In genomic region chr6:3258720-3259490, GRCh38 we compare ENCODE assay signal across 1 cellular context.
A peak's percentile ranks its signal among the peaks of the same experiment; 100 is the strongest.
TF ChIP-seq lines count a peak whose summit lies in the region.

A gene with protein sequence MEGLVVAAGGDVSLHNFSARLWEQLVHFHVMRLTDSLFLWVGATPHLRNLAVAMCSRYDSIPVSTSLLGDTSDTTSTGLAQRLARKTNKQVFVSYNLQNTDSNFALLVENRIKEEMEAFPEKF (plus strand): TSS chr6:3258947. CDS start chr6:3259023, 76 bp downstream.

TF ChIP-seq in HepG2, 621 proteins besides CTCF, POLR2A, EP300 and RAD21 (continued from another document and continues in another):
- TF ChIP-seq TSC22D2 (CRISPR knock-in tag; IDR thresholded peaks at IDR 0.05; ENCODE audit: borderline replicate concordance) (peak; percentile 70; the same call in 1 of the 2 replicates), ZNF34 (CRISPR knock-in tag; IDR thresholded peaks at IDR 0.05; ENCODE audit: borderline replicate concordance) (peak; percentile 99; the same call in 1 of the 2 replicates), ZNF343 (CRISPR knock-in tag; IDR thresholded peaks at IDR 0.05) (peak; percentile 98), SRSF1 (optimal IDR thresholded peaks at IDR 0.05; ENCODE audit: low read depth, low read length) (peak; percentile 78), ZNF44 (CRISPR knock-in tag; IDR thresholded peaks at IDR 0.05) (no peak), SMAD9 (CRISPR knock-in tag; IDR thresholded peaks at IDR 0.05) (no peak), MED1 (CRISPR knock-in tag; IDR thresholded peaks at IDR 0.05) (peak; percentile 75), TBX2 (CRISPR knock-in tag; IDR thresholded peaks at IDR 0.05; ENCODE audit: borderline replicate concordance) (peak; percentile 49; the same call in 1 of the 2 replicates), TBX3 (IDR thresholded peaks at IDR 0.05; ENCODE audit: borderline replicate concordance) (no peak), POLR2G (IDR thresholded peaks at IDR 0.05; ENCODE audit: low read depth, low read length) (peak; percentile 81), MLLT10 (CRISPR knock-in tag; IDR thresholded peaks at IDR 0.05) (no peak), IRX3 (CRISPR knock-in tag; IDR thresholded peaks at IDR 0.05; ENCODE audit: borderline replicate concordance, low read depth) (peak; percentile 90; the same call in 1 of the 2 replicates), ZNF264 (CRISPR knock-in tag; IDR thresholded peaks at IDR 0.05) (peak; percentile 77), NONO (IDR thresholded peaks at IDR 0.05) (no peak), NONO (CRISPR knock-in tag; conservative IDR thresholded peaks at IDR 0.05) (peak; percentile 98), GFI1 (CRISPR knock-in tag; IDR thresholded peaks at IDR 0.05; ENCODE audit: borderline replicate concordance) (no peak), ZNF354B (CRISPR knock-in tag; IDR thresholded peaks at IDR 0.05) (peak; percentile 82; the same call in 1 of the 2 replicates), JUNB (CRISPR knock-in tag; IDR thresholded peaks at IDR 0.05; ENCODE audit: borderline replicate concordance) (no peak), MATR3 (CRISPR knock-in tag; IDR thresholded peaks at IDR 0.05) (no peak), REXO4 (CRISPR knock-in tag; IDR thresholded peaks at IDR 0.05; ENCODE audit: borderline replicate concordance) (0 out of 2 replicates have a peak, but pooled peaks have one; percentile 70), HMGXB4 (CRISPR knock-in tag; IDR thresholded peaks at IDR 0.05; ENCODE audit: borderline replicate concordance in 1 of 2, low read depth in 1 of 2) (peak; percentile 83 to 93; a peak in 3 of 4 replicates), HOXA5 (CRISPR knock-in tag; IDR thresholded peaks at IDR 0.05) (peak; percentile 75; the same call in 1 of the 2 replicates), GABPB1 (CRISPR knock-in tag; IDR thresholded peaks at IDR 0.05) (peak; percentile 92), ZNF558 (CRISPR knock-in tag; IDR thresholded peaks at IDR 0.05; ENCODE audit: borderline replicate concordance) (peak; percentile 57; the same call in 1 of the 2 replicates), SSRP1 (CRISPR knock-in tag; IDR thresholded peaks at IDR 0.05) (no peak), SAFB2 (CRISPR knock-in tag; IDR thresholded peaks at IDR 0.05; ENCODE audit: borderline replicate concordance, low read depth) (peak; percentile 95), ZNF256 (CRISPR knock-in tag; conservative IDR thresholded peaks at IDR 0.05) (peak; percentile 75), NKX3-1 (CRISPR knock-in tag; IDR thresholded peaks at IDR 0.05) (0 out of 2 replicates have a peak, but pooled peaks have one; percentile 5)
- TF ChIP-seq, protein P1, sequence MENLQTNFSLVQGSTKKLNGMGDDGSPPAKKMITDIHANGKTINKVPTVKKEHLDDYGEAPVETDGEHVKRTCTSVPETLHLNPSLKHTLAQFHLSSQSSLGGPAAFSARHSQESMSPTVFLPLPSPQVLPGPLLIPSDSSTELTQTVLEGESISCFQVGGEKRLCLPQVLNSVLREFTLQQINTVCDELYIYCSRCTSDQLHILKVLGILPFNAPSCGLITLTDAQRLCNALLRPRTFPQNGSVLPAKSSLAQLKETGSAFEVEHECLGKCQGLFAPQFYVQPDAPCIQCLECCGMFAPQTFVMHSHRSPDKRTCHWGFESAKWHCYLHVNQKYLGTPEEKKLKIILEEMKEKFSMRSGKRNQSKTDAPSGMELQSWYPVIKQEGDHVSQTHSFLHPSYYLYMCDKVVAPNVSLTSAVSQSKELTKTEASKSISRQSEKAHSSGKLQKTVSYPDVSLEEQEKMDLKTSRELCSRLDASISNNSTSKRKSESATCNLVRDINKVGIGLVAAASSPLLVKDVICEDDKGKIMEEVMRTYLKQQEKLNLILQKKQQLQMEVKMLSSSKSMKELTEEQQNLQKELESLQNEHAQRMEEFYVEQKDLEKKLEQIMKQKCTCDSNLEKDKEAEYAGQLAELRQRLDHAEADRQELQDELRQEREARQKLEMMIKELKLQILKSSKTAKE (CRISPR knock-in tag; IDR thresholded peaks at IDR 0.05; ENCODE audit: borderline replicate concordance): peak; percentile 17; the same call in 1 of the 2 replicates
- TF ChIP-seq, protein P2, sequence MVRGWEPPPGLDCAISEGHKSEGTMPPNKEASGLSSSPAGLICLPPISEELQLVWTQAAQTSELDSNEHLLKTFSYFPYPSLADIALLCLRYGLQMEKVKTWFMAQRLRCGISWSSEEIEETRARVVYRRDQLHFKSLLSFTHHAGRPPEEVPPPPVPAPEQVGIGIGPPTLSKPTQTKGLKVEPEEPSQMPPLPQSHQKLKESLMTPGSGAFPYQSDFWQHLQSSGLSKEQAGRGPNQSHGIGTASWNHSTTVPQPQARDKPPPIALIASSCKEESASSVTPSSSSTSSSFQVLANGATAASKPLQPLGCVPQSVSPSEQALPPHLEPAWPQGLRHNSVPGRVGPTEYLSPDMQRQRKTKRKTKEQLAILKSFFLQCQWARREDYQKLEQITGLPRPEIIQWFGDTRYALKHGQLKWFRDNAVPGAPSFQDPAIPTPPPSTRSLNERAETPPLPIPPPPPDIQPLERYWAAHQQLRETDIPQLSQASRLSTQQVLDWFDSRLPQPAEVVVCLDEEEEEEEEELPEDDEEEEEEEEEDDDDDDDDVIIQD (CRISPR knock-in tag; IDR thresholded peaks at IDR 0.05; ENCODE audit: low read depth): peak; percentile 53; the same call in 1 of the 2 replicates
- TF ChIP-seq, protein P3, sequence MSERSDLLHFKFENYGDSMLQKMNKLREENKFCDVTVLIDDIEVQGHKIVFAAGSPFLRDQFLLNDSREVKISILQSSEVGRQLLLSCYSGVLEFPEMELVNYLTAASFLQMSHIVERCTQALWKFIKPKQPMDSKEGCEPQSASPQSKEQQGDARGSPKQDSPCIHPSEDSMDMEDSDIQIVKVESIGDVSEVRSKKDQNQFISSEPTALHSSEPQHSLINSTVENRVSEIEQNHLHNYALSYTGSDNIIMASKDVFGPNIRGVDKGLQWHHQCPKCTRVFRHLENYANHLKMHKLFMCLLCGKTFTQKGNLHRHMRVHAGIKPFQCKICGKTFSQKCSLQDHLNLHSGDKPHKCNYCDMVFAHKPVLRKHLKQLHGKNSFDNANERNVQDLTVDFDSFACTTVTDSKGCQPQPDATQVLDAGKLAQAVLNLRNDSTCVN (CRISPR knock-in tag; IDR thresholded peaks at IDR 0.05; ENCODE audit: borderline replicate concordance): peak; percentile 91
- TF ChIP-seq, protein P4, sequence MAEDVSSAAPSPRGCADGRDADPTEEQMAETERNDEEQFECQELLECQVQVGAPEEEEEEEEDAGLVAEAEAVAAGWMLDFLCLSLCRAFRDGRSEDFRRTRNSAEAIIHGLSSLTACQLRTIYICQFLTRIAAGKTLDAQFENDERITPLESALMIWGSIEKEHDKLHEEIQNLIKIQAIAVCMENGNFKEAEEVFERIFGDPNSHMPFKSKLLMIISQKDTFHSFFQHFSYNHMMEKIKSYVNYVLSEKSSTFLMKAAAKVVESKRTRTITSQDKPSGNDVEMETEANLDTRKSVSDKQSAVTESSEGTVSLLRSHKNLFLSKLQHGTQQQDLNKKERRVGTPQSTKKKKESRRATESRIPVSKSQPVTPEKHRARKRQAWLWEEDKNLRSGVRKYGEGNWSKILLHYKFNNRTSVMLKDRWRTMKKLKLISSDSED (CRISPR knock-in tag; IDR thresholded peaks at IDR 0.05): 0 out of 2 replicates have a peak, but pooled peaks have one; percentile 72
- TF ChIP-seq, protein P5, sequence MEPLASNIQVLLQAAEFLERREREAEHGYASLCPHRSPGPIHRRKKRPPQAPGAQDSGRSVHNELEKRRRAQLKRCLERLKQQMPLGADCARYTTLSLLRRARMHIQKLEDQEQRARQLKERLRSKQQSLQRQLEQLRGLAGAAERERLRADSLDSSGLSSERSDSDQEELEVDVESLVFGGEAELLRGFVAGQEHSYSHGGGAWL (CRISPR knock-in tag; IDR thresholded peaks at IDR 0.05): peak; percentile 91
- TF ChIP-seq, protein P6, sequence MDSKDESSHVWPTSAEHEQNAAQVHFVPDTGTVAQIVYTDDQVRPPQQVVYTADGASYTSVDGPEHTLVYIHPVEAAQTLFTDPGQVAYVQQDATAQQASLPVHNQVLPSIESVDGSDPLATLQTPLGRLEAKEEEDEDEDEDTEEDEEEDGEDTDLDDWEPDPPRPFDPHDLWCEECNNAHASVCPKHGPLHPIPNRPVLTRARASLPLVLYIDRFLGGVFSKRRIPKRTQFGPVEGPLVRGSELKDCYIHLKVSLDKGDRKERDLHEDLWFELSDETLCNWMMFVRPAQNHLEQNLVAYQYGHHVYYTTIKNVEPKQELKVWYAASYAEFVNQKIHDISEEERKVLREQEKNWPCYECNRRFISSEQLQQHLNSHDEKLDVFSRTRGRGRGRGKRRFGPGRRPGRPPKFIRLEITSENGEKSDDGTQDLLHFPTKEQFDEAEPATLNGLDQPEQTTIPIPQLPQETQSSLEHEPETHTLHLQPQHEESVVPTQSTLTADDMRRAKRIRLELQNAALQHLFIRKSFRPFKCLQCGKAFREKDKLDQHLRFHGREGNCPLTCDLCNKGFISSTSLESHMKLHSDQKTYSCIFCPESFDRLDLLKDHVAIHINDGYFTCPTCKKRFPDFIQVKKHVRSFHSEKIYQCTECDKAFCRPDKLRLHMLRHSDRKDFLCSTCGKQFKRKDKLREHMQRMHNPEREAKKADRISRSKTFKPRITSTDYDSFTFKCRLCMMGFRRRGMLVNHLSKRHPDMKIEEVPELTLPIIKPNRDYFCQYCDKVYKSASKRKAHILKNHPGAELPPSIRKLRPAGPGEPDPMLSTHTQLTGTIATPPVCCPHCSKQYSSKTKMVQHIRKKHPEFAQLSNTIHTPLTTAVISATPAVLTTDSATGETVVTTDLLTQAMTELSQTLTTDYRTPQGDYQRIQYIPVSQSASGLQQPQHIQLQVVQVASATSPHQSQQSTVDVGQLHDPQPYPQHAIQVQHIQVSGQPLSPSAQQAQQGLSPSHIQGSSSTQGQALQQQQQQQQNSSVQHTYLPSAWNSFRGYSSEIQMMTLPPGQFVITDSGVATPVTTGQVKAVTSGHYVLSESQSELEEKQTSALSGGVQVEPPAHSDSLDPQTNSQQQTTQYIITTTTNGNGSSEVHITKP (CRISPR knock-in tag; IDR thresholded peaks at IDR 0.05; ENCODE audit: low read depth): 0 out of 2 replicates have a peak, but pooled peaks have one; percentile 35
- TF ChIP-seq, protein P7, sequence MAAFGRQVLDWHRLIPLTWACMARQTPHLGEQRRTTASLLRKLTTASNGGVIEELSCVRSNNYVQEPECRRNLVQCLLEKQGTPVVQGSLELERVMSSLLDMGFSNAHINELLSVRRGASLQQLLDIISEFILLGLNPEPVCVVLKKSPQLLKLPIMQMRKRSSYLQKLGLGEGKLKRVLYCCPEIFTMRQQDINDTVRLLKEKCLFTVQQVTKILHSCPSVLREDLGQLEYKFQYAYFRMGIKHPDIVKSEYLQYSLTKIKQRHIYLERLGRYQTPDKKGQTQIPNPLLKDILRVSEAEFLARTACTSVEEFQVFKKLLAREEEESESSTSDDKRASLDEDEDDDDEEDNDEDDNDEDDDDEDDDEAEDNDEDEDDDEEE (CRISPR knock-in tag; IDR thresholded peaks at IDR 0.05): peak; percentile 49; the same call in 1 of the 2 replicates
- TF ChIP-seq, protein P8, sequence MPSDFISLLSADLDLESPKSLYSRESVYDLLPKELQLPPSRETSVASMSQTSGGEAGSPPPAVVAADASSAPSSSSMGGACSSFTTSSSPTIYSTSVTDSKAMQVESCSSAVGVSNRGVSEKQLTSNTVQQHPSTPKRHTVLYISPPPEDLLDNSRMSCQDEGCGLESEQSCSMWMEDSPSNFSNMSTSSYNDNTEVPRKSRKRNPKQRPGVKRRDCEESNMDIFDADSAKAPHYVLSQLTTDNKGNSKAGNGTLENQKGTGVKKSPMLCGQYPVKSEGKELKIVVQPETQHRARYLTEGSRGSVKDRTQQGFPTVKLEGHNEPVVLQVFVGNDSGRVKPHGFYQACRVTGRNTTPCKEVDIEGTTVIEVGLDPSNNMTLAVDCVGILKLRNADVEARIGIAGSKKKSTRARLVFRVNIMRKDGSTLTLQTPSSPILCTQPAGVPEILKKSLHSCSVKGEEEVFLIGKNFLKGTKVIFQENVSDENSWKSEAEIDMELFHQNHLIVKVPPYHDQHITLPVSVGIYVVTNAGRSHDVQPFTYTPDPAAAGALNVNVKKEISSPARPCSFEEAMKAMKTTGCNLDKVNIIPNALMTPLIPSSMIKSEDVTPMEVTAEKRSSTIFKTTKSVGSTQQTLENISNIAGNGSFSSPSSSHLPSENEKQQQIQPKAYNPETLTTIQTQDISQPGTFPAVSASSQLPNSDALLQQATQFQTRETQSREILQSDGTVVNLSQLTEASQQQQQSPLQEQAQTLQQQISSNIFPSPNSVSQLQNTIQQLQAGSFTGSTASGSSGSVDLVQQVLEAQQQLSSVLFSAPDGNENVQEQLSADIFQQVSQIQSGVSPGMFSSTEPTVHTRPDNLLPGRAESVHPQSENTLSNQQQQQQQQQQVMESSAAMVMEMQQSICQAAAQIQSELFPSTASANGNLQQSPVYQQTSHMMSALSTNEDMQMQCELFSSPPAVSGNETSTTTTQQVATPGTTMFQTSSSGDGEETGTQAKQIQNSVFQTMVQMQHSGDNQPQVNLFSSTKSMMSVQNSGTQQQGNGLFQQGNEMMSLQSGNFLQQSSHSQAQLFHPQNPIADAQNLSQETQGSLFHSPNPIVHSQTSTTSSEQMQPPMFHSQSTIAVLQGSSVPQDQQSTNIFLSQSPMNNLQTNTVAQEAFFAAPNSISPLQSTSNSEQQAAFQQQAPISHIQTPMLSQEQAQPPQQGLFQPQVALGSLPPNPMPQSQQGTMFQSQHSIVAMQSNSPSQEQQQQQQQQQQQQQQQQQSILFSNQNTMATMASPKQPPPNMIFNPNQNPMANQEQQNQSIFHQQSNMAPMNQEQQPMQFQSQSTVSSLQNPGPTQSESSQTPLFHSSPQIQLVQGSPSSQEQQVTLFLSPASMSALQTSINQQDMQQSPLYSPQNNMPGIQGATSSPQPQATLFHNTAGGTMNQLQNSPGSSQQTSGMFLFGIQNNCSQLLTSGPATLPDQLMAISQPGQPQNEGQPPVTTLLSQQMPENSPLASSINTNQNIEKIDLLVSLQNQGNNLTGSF (CRISPR knock-in tag; IDR thresholded peaks at IDR 0.05): peak; percentile 79
- TF ChIP-seq, protein P9, sequence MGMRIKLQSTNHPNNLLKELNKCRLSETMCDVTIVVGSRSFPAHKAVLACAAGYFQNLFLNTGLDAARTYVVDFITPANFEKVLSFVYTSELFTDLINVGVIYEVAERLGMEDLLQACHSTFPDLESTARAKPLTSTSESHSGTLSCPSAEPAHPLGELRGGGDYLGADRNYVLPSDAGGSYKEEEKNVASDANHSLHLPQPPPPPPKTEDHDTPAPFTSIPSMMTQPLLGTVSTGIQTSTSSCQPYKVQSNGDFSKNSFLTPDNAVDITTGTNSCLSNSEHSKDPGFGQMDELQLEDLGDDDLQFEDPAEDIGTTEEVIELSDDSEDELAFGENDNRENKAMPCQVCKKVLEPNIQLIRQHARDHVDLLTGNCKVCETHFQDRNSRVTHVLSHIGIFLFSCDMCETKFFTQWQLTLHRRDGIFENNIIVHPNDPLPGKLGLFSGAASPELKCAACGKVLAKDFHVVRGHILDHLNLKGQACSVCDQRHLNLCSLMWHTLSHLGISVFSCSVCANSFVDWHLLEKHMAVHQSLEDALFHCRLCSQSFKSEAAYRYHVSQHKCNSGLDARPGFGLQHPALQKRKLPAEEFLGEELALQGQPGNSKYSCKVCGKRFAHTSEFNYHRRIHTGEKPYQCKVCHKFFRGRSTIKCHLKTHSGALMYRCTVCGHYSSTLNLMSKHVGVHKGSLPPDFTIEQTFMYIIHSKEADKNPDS (CRISPR knock-in tag; IDR thresholded peaks at IDR 0.05): no peak
